ENCODE assay signal across 6 cellular contexts in the genomic region with DNA sequence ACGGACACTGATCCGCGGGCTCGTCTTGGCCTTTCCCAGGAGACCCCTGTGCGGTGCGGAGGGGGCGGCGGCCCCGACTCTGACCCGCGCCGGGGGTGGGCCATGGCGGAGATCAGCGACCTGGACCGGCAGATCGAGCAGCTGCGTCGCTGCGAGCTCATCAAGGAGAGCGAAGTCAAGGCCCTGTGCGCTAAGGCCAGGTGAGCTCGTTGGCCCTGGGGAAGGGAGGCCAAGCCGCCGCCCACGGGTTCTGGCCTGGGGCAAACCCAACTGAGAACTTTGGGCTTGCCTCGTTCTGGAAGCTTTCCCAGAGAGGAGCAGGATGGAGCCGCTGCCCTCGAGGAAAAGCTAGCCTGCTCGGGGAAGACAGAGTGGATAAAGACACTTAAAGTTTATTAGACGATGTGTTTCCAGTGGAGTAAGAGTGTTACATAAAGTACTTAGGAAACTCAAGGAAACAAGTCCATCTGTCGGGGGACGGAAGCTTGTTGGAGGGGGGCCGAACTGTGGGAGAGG. TPM values are rescaled to one million over a fixed set of nuclear protein-coding genes. Genes with fewer than 3 reads are reported as not detected.
DNase-seq lines count a peak whose midpoint lies in the region; ATAC-seq and TF ChIP-seq lines count a peak whose summit lies in the region.

No MANE protein-coding gene starts in this region.

- H3K4me3 ChIP-seq in fibroblast of villous mesenchyme (ENCODE audit: low read depth, low read length) = peak overlapping the region; percentile 97

- H3K27ac ChIP-seq in substantia nigra (ENCODE audit: low read depth, low read length, poor library complexity, severe bottlenecking) = peak overlapping the region; percentile 83

- no peak for TF ChIP-seq CTCF in fibroblast of villous mesenchyme (IDR thresholded peaks at IDR 0.05; ENCODE audit: insufficient read depth, low read depth, low read length)

- peak; percentile 33 for ATAC-seq in GM19397 (IDR thresholded peaks at IDR 0.05; ENCODE audit: unreplicated experiment)

- DNase-seq in M059J (ENCODE audit: low read depth) = peak; percentile 48
- peak; percentile 23 for DNase-seq in fibroblast of villous mesenchyme (ENCODE audit: low read depth)
- DNase-seq in substantia nigra (lab: John Stamatoyannopoulos, UW) = peak in 1 of 49 donors; percentile 12
- no peak for DNase-seq in A172 (ENCODE audit: low spot score)
- DNase-seq in MV-4-11 (lab: John Stamatoyannopoulos, UW) = no peak

RNA-seq across cellular contexts. Expression of a gene that starts 0.5 kb away (rescaled TPM):
- 143 and 169 TPM in 2 replicates for total RNA-seq in M059J (2014; rRNA removed; shearing (Covaris generic))
- 196 and 209 TPM in 2 replicates for total RNA-seq in fibroblast of villous mesenchyme
- 185 and 215 TPM in 2 replicates for total RNA-seq in A172 (2014; rRNA removed; shearing (Covaris generic))

RNA-seq across cellular contexts. Expression of a gene that starts 10.8 kb away (rescaled TPM):
- 3,016 and 3,039 TPM in 2 replicates for total RNA-seq in M059J (2014; rRNA removed; shearing (Covaris generic))
- 545 and 622 TPM in 2 replicates for total RNA-seq in fibroblast of villous mesenchyme
- total RNA-seq in A172 (2014; rRNA removed; shearing (Covaris generic)) = 1,380 and 1,410 TPM in 2 replicates

RNA-seq across cellular contexts. Expression of a gene that starts 15.4 kb away (rescaled TPM):
- total RNA-seq in M059J (2014; rRNA removed; shearing (Covaris generic)) = 0.39 TPM in 1 of 2 replicates, not detected in the other
- 0.32 and 0.43 TPM in 2 replicates for total RNA-seq in fibroblast of villous mesenchyme
- total RNA-seq in A172 (2014; rRNA removed; shearing (Covaris generic)) = not detected in 2 replicates

RNA-seq across cellular contexts. Expression of a gene that starts 19.7 kb away (rescaled TPM):
- 6.0 and 23.1 TPM in 2 replicates for total RNA-seq in M059J (2014; rRNA removed; shearing (Covaris generic))
- total RNA-seq in fibroblast of villous mesenchyme = 8.6 and 14.5 TPM in 2 replicates
- total RNA-seq in A172 (2014; rRNA removed; shearing (Covaris generic)) = 2.9 and 7.5 TPM in 2 replicates

RNA-seq across cellular contexts. Expression of a gene that starts 37.0 kb away (rescaled TPM):
- 0.52 and 1.8 TPM in 2 replicates for total RNA-seq in M059J (2014; rRNA removed; shearing (Covaris generic))
- total RNA-seq in fibroblast of villous mesenchyme = 0.32 and 0.43 TPM in 2 replicates
- total RNA-seq in A172 (2014; rRNA removed; shearing (Covaris generic)) = 1.8 and 2.8 TPM in 2 replicates

Comparison
In these comparisons a context has a peak if more than half of its experiments do, and no peak if none do; other contexts are left out.
1. DNase-seq: peak in M059J (single experiment) and fibroblast of villous mesenchyme (single experiment); none in A172 (single experiment) and MV-4-11 (single experiment).